15 cellular contexts compared by ENCODE assay signal in genomic region chr13:40631605-40632004, GRCh38. TPM values are rescaled to one million over a fixed set of nuclear protein-coding genes. Genes with fewer than 3 reads are reported as not detected.
DNase-seq lines count a peak whose midpoint lies in the region; ATAC-seq and TF ChIP-seq lines count a peak whose summit lies in the region.
"Had no signal": no experiment of that assay in that cellular context is flagged by ENCODE, and none has a peak within 500 bp of the region (broad histone marks: within the 10 kb centered on the region; RNA-seq: fewer than 3 reads in every experiment).

No MANE protein-coding gene starts in this region.

- H3K4me2 ChIP-seq in PC-3 (ENCODE audit: low read length): no peak overlapping the region

- peaks cover 88% of the 10 kb centered on the region for H3K4me1 ChIP-seq in CD4-positive, CD25-positive, alpha-beta regulatory T cell (ENCODE audit: control insufficient read depth, insufficient read depth, low read length, poor library complexity, severe bottlenecking)
- peaks cover 4 to 22% of the 10 kb centered on the region in 2 donors for H3K4me1 ChIP-seq in left lung
- no peaks in the 10 kb centered on the region for H3K4me1 ChIP-seq in PC-3 (ENCODE audit: insufficient read depth, low read length)

- BruUV-seq in PC-3 (replicated peaks; lab: Mats Ljungman, UMichigan): no TSS peak

- H4K20me1 ChIP-seq in PC-3 (ENCODE audit: low read length): no peaks in the 10 kb centered on the region

- peak in 2 of 3 donors; percentile 48 to 69 for DNase-seq in CD4-positive, CD25-positive, alpha-beta regulatory T cell
- no peak for DNase-seq in activated naive CD8-positive, alpha-beta T cell treated with anti-CD3 and anti-CD28 coated beads, Interleukin-2, amount 10 ng/mL, durations not matched to agents 7 days and 5 days
- DNase-seq in MV-4-11 (lab: John Stamatoyannopoulos, UW): no peak
- no peak for DNase-seq in activated effector memory CD4-positive, alpha-beta T cell treated with anti-CD3 and anti-CD28 coated beads, Interleukin-2, amount 50 U/mL, for 16 hours
- no peak for DNase-seq in left lung
- no peak for DNase-seq in PC-3
- DNase-seq: activated CD4-positive, alpha-beta T cell treated with anti-CD3 and anti-CD28 coated beads, Interleukin-2, amount 50 U/mL, for 4 hours; C1 segment of cervical spinal cord; head of caudate nucleus; left ventricle myocardium inferior; NCI-H1092 treated with DMSO at 0.1 percent for 48 hours; NCI-H510A treated with DMSO at 0.1 percent for 48 hours had no signal

- ATAC-seq in CD4-positive, CD25-positive, alpha-beta regulatory T cell (ENCODE audit: low read depth in 2 of 2): peak; percentile 41 to 47
- ATAC-seq in GM18909 (IDR thresholded peaks at IDR 0.05; ENCODE audit: poor library complexity, unreplicated experiment): peak; percentile 53
- ATAC-seq in HG03342 (IDR thresholded peaks at IDR 0.05; ENCODE audit: unreplicated experiment): peak; percentile 32
- ATAC-seq in activated naive CD8-positive, alpha-beta T cell treated with anti-CD3 and anti-CD28 coated beads, Interleukin-2, amount 10 ng/mL, durations not matched to agents 7 days and 5 days (ENCODE audit: low read depth): peak; percentile 28
- ATAC-seq in left lung: no peak
- ATAC-seq in PC-3: no peak

- POLR2A ChIA-PET in activated naive CD8-positive, alpha-beta T cell treated with anti-CD3 and anti-CD28 coated beads, Interleukin-2, amount 10 ng/mL, durations not matched to agents 7 days and 5 days (lab: Charles Lee): interaction anchor here (1.1 kb wide), 1 partner anchor 17 kb away, joined by 3 read pairs; no protein-coding TSS in a partner anchor
- POLR2A ChIA-PET in PC-3 (lab: Charles Lee; ENCODE audit: unreplicated experiment): no interaction called here

- H3K27ac ChIP-seq in CD4-positive, CD25-positive, alpha-beta regulatory T cell (ENCODE audit: insufficient read depth, low read length, poor library complexity, severe bottlenecking): peak overlapping the region; percentile 65
- no peak overlapping the region for H3K27ac ChIP-seq in left lung
- H3K27ac ChIP-seq in PC-3 (ENCODE audit: low read length): no peak overlapping the region
- H3K27ac ChIP-seq: left ventricle myocardium inferior, vagina had no signal

- H3K4me1 Mint-ChIP-seq in CD4-positive, CD25-positive, alpha-beta regulatory T cell: peaks cover 52 to 96% (median 82%) of the 10 kb centered on the region in 4 donors
- H3K4me1 Mint-ChIP-seq in activated naive CD8-positive, alpha-beta T cell treated with anti-CD3 and anti-CD28 coated beads, Interleukin-2, amount 10 ng/mL, durations not matched to agents 7 days and 5 days: peaks cover 52% of the 10 kb centered on the region

- H3K9me3 Mint-ChIP-seq in CD4-positive, CD25-positive, alpha-beta regulatory T cell: peaks cover 0 to 2% (median 0%) of the 10 kb centered on the region in 7 donors
- no peaks in the 10 kb centered on the region for H3K9me3 Mint-ChIP-seq in activated naive CD8-positive, alpha-beta T cell treated with anti-CD3 and anti-CD28 coated beads, Interleukin-2, amount 10 ng/mL, durations not matched to agents 7 days and 5 days

- peak overlapping the region; percentile 63 to 90 (median 85) for H3K27ac Mint-ChIP-seq in CD4-positive, CD25-positive, alpha-beta regulatory T cell
- H3K27ac Mint-ChIP-seq in activated naive CD8-positive, alpha-beta T cell treated with anti-CD3 and anti-CD28 coated beads, Interleukin-2, amount 10 ng/mL, durations not matched to agents 7 days and 5 days: peak overlapping the region; percentile 64

- H3K4me3 ChIP-seq in CD4-positive, CD25-positive, alpha-beta regulatory T cell (ENCODE audit: low read depth, low read length): peak overlapping the region; percentile 82
- H3K4me3 ChIP-seq in left lung (no peak overlapping the region), PC-3 (ENCODE audit: low read length) (no peak overlapping the region)
- H3K4me3 ChIP-seq: left ventricle myocardium inferior, vagina had no signal

- TF ChIP-seq CTCF in left lung (IDR thresholded peaks at IDR 0.05) (no peak), PC-3 (conservative IDR thresholded peaks at IDR 0.05; ENCODE audit: low read depth, low read length) (no peak)

- H3K27me3 ChIP-seq in CD4-positive, CD25-positive, alpha-beta regulatory T cell (ENCODE audit: control insufficient read depth, insufficient read depth, low read length): no peaks in the 10 kb centered on the region
- H3K27me3 ChIP-seq in left lung (no peaks in the 10 kb centered on the region), PC-3 (ENCODE audit: low read length) (no peaks in the 10 kb centered on the region)
- H3K27me3 ChIP-seq: vagina had no signal

- H3K9me2 ChIP-seq in PC-3 (replicated peaks; ENCODE audit: low read length): no peaks in the 10 kb centered on the region

- H3K27me3 Mint-ChIP-seq in CD4-positive, CD25-positive, alpha-beta regulatory T cell: no peaks in the 10 kb centered on the region
- no peaks in the 10 kb centered on the region for H3K27me3 Mint-ChIP-seq in activated naive CD8-positive, alpha-beta T cell treated with anti-CD3 and anti-CD28 coated beads, Interleukin-2, amount 10 ng/mL, durations not matched to agents 7 days and 5 days

- H3K36me3 Mint-ChIP-seq in CD4-positive, CD25-positive, alpha-beta regulatory T cell: peaks cover 25% of the 10 kb centered on the region
- H3K36me3 Mint-ChIP-seq in activated naive CD8-positive, alpha-beta T cell treated with anti-CD3 and anti-CD28 coated beads, Interleukin-2, amount 10 ng/mL, durations not matched to agents 7 days and 5 days: peaks cover 24% of the 10 kb centered on the region

- no peaks in the 10 kb centered on the region for H3K9me3 ChIP-seq in CD4-positive, CD25-positive, alpha-beta regulatory T cell (ENCODE audit: control insufficient read depth in 2 of 2, low read length in 2 of 2)
- H3K9me3 ChIP-seq in left lung (no peaks in the 10 kb centered on the region), PC-3 (ENCODE audit: low read length) (no peaks in the 10 kb centered on the region)
- H3K9me3 ChIP-seq: left ventricle myocardium inferior, vagina had no signal

- H3K4me3 Mint-ChIP-seq in CD4-positive, CD25-positive, alpha-beta regulatory T cell: peak overlapping the region; percentile 69 to 85 (median 77)
- peak overlapping the region; percentile 63 for H3K4me3 Mint-ChIP-seq in activated naive CD8-positive, alpha-beta T cell treated with anti-CD3 and anti-CD28 coated beads, Interleukin-2, amount 10 ng/mL, durations not matched to agents 7 days and 5 days

- H3F3A ChIP-seq in PC-3 (ENCODE audit: low read length, unreplicated experiment): no peaks in the 10 kb centered on the region

- no peak overlapping the region for H2AFZ ChIP-seq in PC-3 (ENCODE audit: low read length)

- no peak overlapping the region for H3K9ac ChIP-seq in PC-3 (ENCODE audit: low read length)

- CTCF ChIA-PET in PC-3 (lab: Charles Lee): no interaction called here

- intact Hi-C loops in left lung (cut with DNase I): no loop called here
- intact Hi-C loops in PC-3 (cut with micrococcal nuclease): no loop called here

- H3K79me2 ChIP-seq in PC-3 (ENCODE audit: low read length): no peaks in the 10 kb centered on the region

- peaks cover 4% of the 10 kb centered on the region for H3K36me3 ChIP-seq in CD4-positive, CD25-positive, alpha-beta regulatory T cell (ENCODE audit: control insufficient read depth, insufficient read depth, low read length)
- H3K36me3 ChIP-seq in left lung: no peaks in the 10 kb centered on the region
- no peaks in the 10 kb centered on the region for H3K36me3 ChIP-seq in PC-3 (ENCODE audit: low read depth, low read length)
- H3K36me3 ChIP-seq: left ventricle myocardium inferior, vagina had no signal

RNA-seq across cellular contexts. Expression of gene FOXO1, which starts 34.8 kb away (rescaled TPM):
- 119 TPM for total RNA-seq in CD4-positive, CD25-positive, alpha-beta regulatory T cell
- polyA plus RNA-seq in CD4-positive, CD25-positive, alpha-beta regulatory T cell: 100 to 1,000 TPM in 1 of 4 donors, 10 to 100 TPM in 3; 45.5 to 115 (median 65.4) TPM
- total RNA-seq in activated naive CD8-positive, alpha-beta T cell treated with anti-CD3 and anti-CD28 coated beads, Interleukin-2, amount 10 ng/mL, durations not matched to agents 7 days and 5 days: 10 to 100 TPM; 36.7 to 39.8 TPM
- total RNA-seq in left lung (10 to 100 TPM; 19.3 to 24.0 TPM), PC-3 (2014; rRNA removed) (2.7 and 3.5 TPM in 2 replicates)

Comparison
In these comparisons a context has a peak if more than half of its experiments do, and no peak if none do; other contexts are left out.
1. ATAC-seq: peak in CD4-positive, CD25-positive, alpha-beta regulatory T cell (2 of 2), GM18909 (single experiment), HG03342 (single experiment) and activated naive CD8-positive, alpha-beta T cell treated with anti-CD3 and anti-CD28 coated beads, Interleukin-2, amount 10 ng/mL, durations not matched to agents 7 days and 5 days (single experiment); none in left lung (single experiment) and PC-3 (single experiment).
2. DNase-seq: peak in CD4-positive, CD25-positive, alpha-beta regulatory T cell (2 of 3); none in activated naive CD8-positive, alpha-beta T cell treated with anti-CD3 and anti-CD28 coated beads, Interleukin-2, amount 10 ng/mL, durations not matched to agents 7 days and 5 days (single experiment), MV-4-11 (single experiment), activated effector memory CD4-positive, alpha-beta T cell treated with anti-CD3 and anti-CD28 coated beads, Interleukin-2, amount 50 U/mL, for 16 hours (single experiment), left lung (0 of 2) and PC-3 (single experiment).